Comparison of ENCODE assay signal across 1 cellular context in genomic region chr16:69311115-69311532, GRCh38.
TF ChIP-seq lines count a peak whose summit lies in the region.

VPS4A (plus strand) TSS chr16:69311350; CDS start chr16:69311512, 162 bp downstream.

TF ChIP-seq in HepG2, 621 proteins besides CTCF, POLR2A, EP300 and RAD21 (continued from another document and continues in another):
- no peak for TF ChIP-seq MLXIP (CRISPR knock-in tag; IDR thresholded peaks at IDR 0.05; ENCODE audit: borderline replicate concordance)
- no peak for TF ChIP-seq SMARCC2 (IDR thresholded peaks at IDR 0.05)
- TF ChIP-seq NFE2L2 (IDR thresholded peaks at IDR 0.05; ENCODE audit: low read length): no peak
- TF ChIP-seq ZNF761 (CRISPR knock-in tag; conservative IDR thresholded peaks at IDR 0.05): no peak
- TF ChIP-seq MTERF4 (CRISPR knock-in tag; IDR thresholded peaks at IDR 0.05): peak; percentile 82; the same call in 1 of the 2 replicates
- no peak for TF ChIP-seq SKI (IDR thresholded peaks at IDR 0.05; ENCODE audit: partially characterized antibody)
- no peak for TF ChIP-seq TP53 (CRISPR knock-in tag; conservative IDR thresholded peaks at IDR 0.05)
- TF ChIP-seq U2AF2 (IDR thresholded peaks at IDR 0.05; ENCODE audit: low read depth, low read length): no peak
- TF ChIP-seq SNAPC2 (CRISPR knock-in tag; IDR thresholded peaks at IDR 0.05): no peak
- no peak for TF ChIP-seq MYC (CRISPR knock-in tag; IDR thresholded peaks at IDR 0.05; ENCODE audit: borderline replicate concordance)
- no peak for TF ChIP-seq ZXDC (CRISPR knock-in tag; IDR thresholded peaks at IDR 0.05)
- no peak for TF ChIP-seq SYNCRIP (IDR thresholded peaks at IDR 0.05; ENCODE audit: insufficient read depth, low read depth, low read length)
- TF ChIP-seq KAT8 (CRISPR knock-in tag; IDR thresholded peaks at IDR 0.05): peak; percentile 69; the same call in 1 of the 2 replicates
- TF ChIP-seq PBX3 (CRISPR knock-in tag; IDR thresholded peaks at IDR 0.05; ENCODE audit: borderline replicate concordance): no peak
- TF ChIP-seq MEIS1 (CRISPR knock-in tag; IDR thresholded peaks at IDR 0.05; ENCODE audit: borderline replicate concordance): no peak
- peak; percentile 41; the same call in 1 of the 2 replicates for TF ChIP-seq SKIL (CRISPR knock-in tag; IDR thresholded peaks at IDR 0.05; ENCODE audit: borderline replicate concordance)
- no peak for TF ChIP-seq ARID3A (IDR thresholded peaks at IDR 0.05; ENCODE audit: low read depth, low read length)
- no peak for TF ChIP-seq ZNF44 (CRISPR knock-in tag; IDR thresholded peaks at IDR 0.05)
- no peak for TF ChIP-seq HNRNPL (IDR thresholded peaks at IDR 0.05; ENCODE audit: low read depth, low read length)
- TF ChIP-seq XBP1 (CRISPR knock-in tag; IDR thresholded peaks at IDR 0.05): no peak
- no peak for TF ChIP-seq ZNF609 (CRISPR knock-in tag; IDR thresholded peaks at IDR 0.05; ENCODE audit: borderline replicate concordance)
- TF ChIP-seq ZNF496 (CRISPR knock-in tag; IDR thresholded peaks at IDR 0.05; ENCODE audit: insufficient replicate concordance): no peak
- peak; percentile 89 for TF ChIP-seq ZNF331 (CRISPR knock-in tag; IDR thresholded peaks at IDR 0.05)
- no peak; the same call in none of the 2 replicates for TF ChIP-seq IRF2 (CRISPR knock-in tag; IDR thresholded peaks at IDR 0.05)
- peak; percentile 63; the same call in 1 of the 2 replicates for TF ChIP-seq ZSCAN25 (CRISPR knock-in tag; IDR thresholded peaks at IDR 0.05)
- no peak for TF ChIP-seq THAP9 (CRISPR knock-in tag; IDR thresholded peaks at IDR 0.05; ENCODE audit: borderline replicate concordance)
- peak; percentile 29 for TF ChIP-seq HDAC1 (CRISPR knock-in tag; IDR thresholded peaks at IDR 0.05)
- no peak; the same call in 1 of the 2 replicates for TF ChIP-seq AFF4 (CRISPR knock-in tag; IDR thresholded peaks at IDR 0.05)
- TF ChIP-seq NFKBIZ (CRISPR knock-in tag; IDR thresholded peaks at IDR 0.05): no peak
- no peak for TF ChIP-seq NPAS2 (CRISPR knock-in tag; IDR thresholded peaks at IDR 0.05; ENCODE audit: borderline replicate concordance)
